26 cellular contexts compared by ENCODE assay signal in the genomic region with DNA sequence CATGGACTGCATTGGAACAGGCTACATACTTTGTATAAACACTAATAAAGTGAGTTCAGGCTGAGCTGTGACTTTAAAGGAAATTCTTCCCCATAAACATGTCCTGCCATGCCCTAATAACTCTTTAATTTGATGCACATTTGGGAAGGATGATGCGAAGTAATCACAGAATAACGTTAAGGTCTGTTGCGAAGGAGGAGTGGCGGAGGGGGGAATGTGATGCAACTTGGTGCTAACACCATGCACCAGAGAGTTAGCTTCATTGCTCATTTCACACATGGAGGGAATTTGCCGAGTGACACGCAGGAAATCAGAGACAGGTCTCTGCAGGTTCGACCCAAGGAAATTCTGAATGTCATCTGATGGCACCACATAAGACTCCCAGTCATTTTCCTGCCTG. TPM values are rescaled to one million over a fixed set of nuclear protein-coding genes. Genes with fewer than 3 reads are reported as not detected.
DNase-seq lines count a peak whose midpoint lies in the region; ATAC-seq, FAIRE-seq and TF ChIP-seq lines count a peak whose summit lies in the region.
"Had no signal": no experiment of that assay in that cellular context is flagged by ENCODE, and none has a peak within 500 bp of the region (broad histone marks: within the 10 kb centered on the region; RNA-seq: fewer than 3 reads in every experiment).

No MANE protein-coding gene starts in this region.

- whole genome bisulfite sequencing in sigmoid colon, 2 donors: 76 to 79% methylated on average over 7 of the region's 7 CpGs
- 76 to 79% methylated on average over 7 of the region's 7 CpGs for WGBS in body of pancreas, 2 donors

- no peaks in the 10 kb centered on the region for H3K36me3 ChIP-seq in HEK293 (ENCODE audit: control insufficient read depth in 2 of 2, insufficient read depth in 1 of 2, low read length in 2 of 2)
- no peaks in the 10 kb centered on the region for H3K36me3 ChIP-seq in sigmoid colon
- H3K36me3 ChIP-seq in body of pancreas (replicated peaks in 1 of 2; ENCODE audit: insufficient read depth in 1 of 2, low read depth in 2 of 2): no peaks in the 10 kb centered on the region
- H3K36me3 ChIP-seq: brain microvascular endothelial cell had no signal

- peak; percentile 91 for DNase-seq in AG09319 (ENCODE audit: extremely low read depth, low read depth)
- DNase-seq in dedifferentiated amniotic fluid mesenchymal stem cell (ENCODE audit: extremely low spot score): peak; percentile 47
- peak; percentile 80 to 90 for DNase-seq in foreskin keratinocyte
- no peak for DNase-seq in sigmoid colon
- no peak for DNase-seq in GM12892 (ENCODE audit: insufficient read length)
- DNase-seq in AML-193 (lab: John Stamatoyannopoulos, UW): no peak
- DNase-seq in body of pancreas: no peak
- DNase-seq: activated CD4-positive, alpha-beta T cell treated with anti-CD3 and anti-CD28 coated beads for 48 hours; activated T-cell treated with anti-CD3 and anti-CD28 coated beads, Interleukin-2, amount 50 U/mL, for 24 hours; brain microvascular endothelial cell; effector CD4-positive, alpha-beta T cell; head of caudate nucleus; left colon; naive B cell; NCI-H1048; NCI-H1694 treated with DMSO at 0.1 percent for 48 hours; NCI-H69; nucleus accumbens; RPMI8226 had no signal

- no peak for FAIRE-seq in GM12892 (lab: Jason Lieb, UNC)
- FAIRE-seq: A549, GM18507, H1 had no signal

- no peaks in the 10 kb centered on the region for H3K4me1 ChIP-seq in HEK293 (ENCODE audit: control insufficient read depth, insufficient read depth, low read length)
- peaks cover 11% of the 10 kb centered on the region for H3K4me1 ChIP-seq in foreskin keratinocyte
- H3K4me1 ChIP-seq in sigmoid colon: peaks cover 0 to 34% (median 25%) of the 10 kb centered on the region in 4 donors
- H3K4me1 ChIP-seq in body of pancreas: no peaks in the 10 kb centered on the region
- H3K4me1 ChIP-seq: A549 had no signal

- intact Hi-C loops in sigmoid colon (cut with DNase I) (no loop called here), body of pancreas (cut with DNase I) (no loop called here)

- TF ChIP-seq POLR2A in sigmoid colon (IDR thresholded peaks at IDR 0.05) (no peak), GM12892 (IDR thresholded peaks at IDR 0.05; ENCODE audit: low read depth, low read length) (no peak), body of pancreas (IDR thresholded peaks at IDR 0.05) (no peak)

- CTCF ChIA-PET in HEK293 (lab: Yijun Ruan, JAX): interaction anchor here (0.8 kb wide), 1 partner anchor 263 kb away, joined by 4 read pairs; no protein-coding TSS in a partner anchor

- H3K4me3 ChIP-seq in HEK293 (ENCODE audit: low read depth, low read length): no peak overlapping the region
- no peak overlapping the region for H3K4me3 ChIP-seq in sigmoid colon
- no peak overlapping the region for H3K4me3 ChIP-seq in body of pancreas
- H3K4me3 ChIP-seq: A549, skin epidermis had no signal

- TF ChIP-seq EP300 in sigmoid colon (IDR thresholded peaks at IDR 0.05): no peak

- H3K27me3 ChIP-seq in foreskin keratinocyte: no peaks in the 10 kb centered on the region
- no peaks in the 10 kb centered on the region for H3K27me3 ChIP-seq in sigmoid colon
- no peaks in the 10 kb centered on the region for H3K27me3 ChIP-seq in body of pancreas
- H3K27me3 ChIP-seq: brain microvascular endothelial cell had no signal

- no peak for TF ChIP-seq CTCF in AG09319 (IDR thresholded peaks at IDR 0.05; ENCODE audit: low read depth, low read length)
- TF ChIP-seq CTCF in HEK293 (tag by site-specific recombination; IDR thresholded peaks at IDR 0.05): no peak
- TF ChIP-seq CTCF in foreskin keratinocyte (conservative IDR thresholded peaks at IDR 0.05): no peak
- TF ChIP-seq CTCF in sigmoid colon (IDR thresholded peaks at IDR 0.05): no peak
- no peak for TF ChIP-seq CTCF in body of pancreas (IDR thresholded peaks at IDR 0.05)

- no peaks in the 10 kb centered on the region for H3K9me3 ChIP-seq in HEK293 (ENCODE audit: control insufficient read depth, insufficient read depth, low read depth, low read length)
- no peaks in the 10 kb centered on the region for H3K9me3 ChIP-seq in sigmoid colon
- no peaks in the 10 kb centered on the region for H3K9me3 ChIP-seq in body of pancreas
- H3K9me3 ChIP-seq: A549 had no signal

- POLR2A ChIA-PET in HEK293 (lab: Yijun Ruan, JAX): no interaction called here

- H3K27ac ChIP-seq in HEK293 (ENCODE audit: extremely low read depth, low read depth, low read length) (no peak overlapping the region), foreskin keratinocyte (no peak overlapping the region), sigmoid colon (no peak overlapping the region), body of pancreas (no peak overlapping the region)
- H3K27ac ChIP-seq: A549, brain microvascular endothelial cell had no signal

- peak; percentile 71 for ATAC-seq in foreskin keratinocyte
- ATAC-seq in body of pancreas: no peak
- ATAC-seq: A549, esophagus mucosa, left colon, SK-N-SH treated with all-trans-retinoic acid at 6 μM for 48 hours had no signal

TF ChIP-seq in HEK293, 187 proteins besides CTCF, POLR2A, EP300 and RAD21:
- no peak for TF ChIP-seq ZNF426 (tag by site-specific recombination; IDR thresholded peaks at IDR 0.05)
- no peak for TF ChIP-seq ZNF621 (tag by site-specific recombination; IDR thresholded peaks at IDR 0.05)
- TF ChIP-seq ZNF670 (tag by site-specific recombination; IDR thresholded peaks at IDR 0.05; ENCODE audit: low read depth): no peak
- no peak for TF ChIP-seq ZSCAN30 (tag by site-specific recombination; IDR thresholded peaks at IDR 0.05)
- TF ChIP-seq, protein P1, sequence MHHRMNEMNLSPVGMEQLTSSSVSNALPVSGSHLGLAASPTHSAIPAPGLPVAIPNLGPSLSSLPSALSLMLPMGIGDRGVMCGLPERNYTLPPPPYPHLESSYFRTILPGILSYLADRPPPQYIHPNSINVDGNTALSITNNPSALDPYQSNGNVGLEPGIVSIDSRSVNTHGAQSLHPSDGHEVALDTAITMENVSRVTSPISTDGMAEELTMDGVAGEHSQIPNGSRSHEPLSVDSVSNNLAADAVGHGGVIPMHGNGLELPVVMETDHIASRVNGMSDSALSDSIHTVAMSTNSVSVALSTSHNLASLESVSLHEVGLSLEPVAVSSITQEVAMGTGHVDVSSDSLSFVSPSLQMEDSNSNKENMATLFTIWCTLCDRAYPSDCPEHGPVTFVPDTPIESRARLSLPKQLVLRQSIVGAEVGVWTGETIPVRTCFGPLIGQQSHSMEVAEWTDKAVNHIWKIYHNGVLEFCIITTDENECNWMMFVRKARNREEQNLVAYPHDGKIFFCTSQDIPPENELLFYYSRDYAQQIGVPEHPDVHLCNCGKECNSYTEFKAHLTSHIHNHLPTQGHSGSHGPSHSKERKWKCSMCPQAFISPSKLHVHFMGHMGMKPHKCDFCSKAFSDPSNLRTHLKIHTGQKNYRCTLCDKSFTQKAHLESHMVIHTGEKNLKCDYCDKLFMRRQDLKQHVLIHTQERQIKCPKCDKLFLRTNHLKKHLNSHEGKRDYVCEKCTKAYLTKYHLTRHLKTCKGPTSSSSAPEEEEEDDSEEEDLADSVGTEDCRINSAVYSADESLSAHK (tag by site-specific recombination; IDR thresholded peaks at IDR 0.05): no peak
- TF ChIP-seq ZFP69B (tag by site-specific recombination; IDR thresholded peaks at IDR 0.05): no peak
- TF ChIP-seq FEZF1 (tag by site-specific recombination; IDR thresholded peaks at IDR 0.05): peak; percentile 25; the same call in 1 of the 2 replicates
TF ChIP-seq in HEK293: peak in this region for 1.

RNA-seq across cellular contexts. Expression of a gene that starts 32.9 kb away (rescaled TPM):
- 5.6 and 9.9 TPM in 2 replicates for total RNA-seq in foreskin keratinocyte
- 3.9 and 4.9 TPM in 2 replicates for polyA plus RNA-seq in foreskin keratinocyte
- 10 to 100 TPM; 30.0 to 46.3 (median 31.5) TPM for total RNA-seq in sigmoid colon
- polyA plus RNA-seq in sigmoid colon: 1 to 10 TPM in 2 of 3 donors, under 1 TPM in 1; 0.23 to 4.2 (median 4.0) TPM
- not detected for polyA plus RNA-seq in GM12892 (2012; ENCODE audit: missing spikeins)
- total RNA-seq in body of pancreas: 1 to 10 TPM; 6.6 to 6.7 TPM

Comparison
In these comparisons a context has a peak if more than half of its experiments do, and no peak if none do; other contexts are left out.
1. DNase-seq: peak in AG09319 (single experiment), dedifferentiated amniotic fluid mesenchymal stem cell (single experiment) and foreskin keratinocyte (2 of 2); none in sigmoid colon (single experiment), GM12892 (single experiment), AML-193 (0 of 2) and body of pancreas (0 of 4).